ENCODE assay signal across 11 cellular contexts in genomic region chr7:132580277-132580676, GRCh38. TPM values are rescaled to one million over a fixed set of nuclear protein-coding genes. Genes with fewer than 3 reads are reported as not detected.
DNase-seq lines count a peak whose midpoint lies in the region; ATAC-seq and TF ChIP-seq lines count a peak whose summit lies in the region.
"Had no signal": no experiment of that assay in that cellular context is flagged by ENCODE, and none has a peak within 500 bp of the region (broad histone marks: within the 10 kb centered on the region; RNA-seq: fewer than 3 reads in every experiment).

No MANE protein-coding gene starts in this region.

- TF ChIP-seq CTCF in natural killer cell (IDR thresholded peaks at IDR 0.05) (no peak), fibroblast of mammary gland (conservative IDR thresholded peaks at IDR 0.05; ENCODE audit: control insufficient read depth, insufficient read depth, low read depth, low read length) (peak; percentile 4), vagina (IDR thresholded peaks at IDR 0.05) (no peak)

- intact Hi-C loops in natural killer cell (cut with micrococcal nuclease), result loop anchor here (1.0 to 10.0 kb wide), 3 partner anchors 186 to 855 kb away; no protein-coding TSS in a partner anchor
- intact Hi-C loops in vagina (cut with DNase I), result loop anchor here (10.0 kb wide), 1 partner anchor 635 kb away; no protein-coding TSS in a partner anchor

- H3K9me3 ChIP-seq in vagina, result no peaks in the 10 kb centered on the region
- H3K9me3 ChIP-seq: prostate gland had no signal

- no peak overlapping the region for H3K27ac ChIP-seq in vagina
- H3K27ac ChIP-seq: prostate gland had no signal

- H3K36me3 ChIP-seq in vagina, result no peaks in the 10 kb centered on the region
- H3K36me3 ChIP-seq: prostate gland had no signal

- H3K4me3 Mint-ChIP-seq in natural killer cell, result no peak overlapping the region
- no peak overlapping the region for H3K4me3 Mint-ChIP-seq in natural killer cell treated with Interleukin-12 subunit alpha and Interleukin-12 subunit beta and Interleukin-15 and Interleukin-18, amount 100 ng/mL, for 72 hours
- H3K4me3 Mint-ChIP-seq in activated CD8-positive, alpha-beta memory T cell treated with anti-CD3 and anti-CD28 coated beads, Interleukin-2, amount 10 ng/mL, durations not matched to agents 7 days and 5 days, result no peak overlapping the region
- H3K4me3 Mint-ChIP-seq: CD4-positive, CD25-positive, alpha-beta regulatory T cell; stimulated activated naive CD8-positive, alpha-beta T cell treated with anti-CD3 and anti-CD28 coated beads, Interleukin-15, Interleukin-2, amounts not matched to agents 100 ng/mL and 50 ng/mL, for 24 hours had no signal

- H3K27me3 ChIP-seq in vagina, result no peaks in the 10 kb centered on the region

- no peak overlapping the region for H3K4me3 ChIP-seq in fibroblast of mammary gland (ENCODE audit: control insufficient read depth, low read depth, low read length)
- no peak overlapping the region for H3K4me3 ChIP-seq in vagina
- H3K4me3 ChIP-seq: prostate gland had no signal

- TF ChIP-seq POLR2A in vagina (IDR thresholded peaks at IDR 0.05), result no peak

- peak in 2 of 3 donors; percentile 37 to 46 for ATAC-seq in natural killer cell
- no peak for ATAC-seq in natural killer cell treated with Interleukin-12 subunit alpha and Interleukin-12 subunit beta and Interleukin-15 and Interleukin-18, amount 100 ng/mL, for 72 hours
- ATAC-seq in activated CD8-positive, alpha-beta memory T cell treated with anti-CD3 and anti-CD28 coated beads, Interleukin-2, amount 10 ng/mL, durations not matched to agents 7 days and 5 days, result no peak

- peaks cover 16 to 32% of the 10 kb centered on the region in 2 donors for H3K27me3 Mint-ChIP-seq in natural killer cell (ENCODE audit: low read depth in 2 of 2)
- H3K27me3 Mint-ChIP-seq in natural killer cell treated with Interleukin-12 subunit alpha and Interleukin-12 subunit beta and Interleukin-15 and Interleukin-18, amount 100 ng/mL, for 72 hours, result peaks cover 13 to 29% of the 10 kb centered on the region in 2 donors
- H3K27me3 Mint-ChIP-seq in activated CD8-positive, alpha-beta memory T cell treated with anti-CD3 and anti-CD28 coated beads, Interleukin-2, amount 10 ng/mL, durations not matched to agents 7 days and 5 days, result peaks cover 59% of the 10 kb centered on the region

- H3K36me3 Mint-ChIP-seq in natural killer cell, result no peaks in the 10 kb centered on the region
- no peaks in the 10 kb centered on the region for H3K36me3 Mint-ChIP-seq in natural killer cell treated with Interleukin-12 subunit alpha and Interleukin-12 subunit beta and Interleukin-15 and Interleukin-18, amount 100 ng/mL, for 72 hours
- H3K36me3 Mint-ChIP-seq in activated CD8-positive, alpha-beta memory T cell treated with anti-CD3 and anti-CD28 coated beads, Interleukin-2, amount 10 ng/mL, durations not matched to agents 7 days and 5 days, result no peaks in the 10 kb centered on the region
- H3K36me3 Mint-ChIP-seq: CD4-positive, CD25-positive, alpha-beta regulatory T cell had no signal

- CTCF ChIA-PET in activated CD8-positive, alpha-beta memory T cell treated with anti-CD3 and anti-CD28 coated beads, Interleukin-2, amount 10 ng/mL, durations not matched to agents 7 days and 5 days (lab: Charles Lee), result interaction anchor here (0.7 to 11.8 kb wide), 56 partner anchors 10 to 892 kb away, joined by 3 to 216 read pairs (median 4); no protein-coding TSS in a partner anchor

- no peak for DNase-seq in natural killer cell
- no peak for DNase-seq in natural killer cell treated with Interleukin-12 subunit alpha and Interleukin-12 subunit beta and Interleukin-15 and Interleukin-18, amount 100 ng/mL, for 72 hours (ENCODE audit: low spot score)
- peak; percentile 67 for DNase-seq in SK-N-DZ (ENCODE audit: low spot score)
- peak; percentile 10 for DNase-seq in fibroblast of mammary gland (ENCODE audit: low read depth)
- DNase-seq in vagina (ENCODE audit: extremely low spot score in 2 of 2), result peak; percentile 28 to 79
- DNase-seq in activated CD8-positive, alpha-beta memory T cell treated with anti-CD3 and anti-CD28 coated beads, Interleukin-2, amount 10 ng/mL, durations not matched to agents 7 days and 5 days, result no peak
- DNase-seq in COLO668 (lab: John Stamatoyannopoulos, UW; ENCODE audit: unreplicated experiment), result no peak
- DNase-seq in inferior parietal cortex (ENCODE audit: extremely low spot score), result no peak

- no peaks in the 10 kb centered on the region for H3K9me3 Mint-ChIP-seq in natural killer cell
- no peaks in the 10 kb centered on the region for H3K9me3 Mint-ChIP-seq in natural killer cell treated with Interleukin-12 subunit alpha and Interleukin-12 subunit beta and Interleukin-15 and Interleukin-18, amount 100 ng/mL, for 72 hours
- no peaks in the 10 kb centered on the region for H3K9me3 Mint-ChIP-seq in activated CD8-positive, alpha-beta memory T cell treated with anti-CD3 and anti-CD28 coated beads, Interleukin-2, amount 10 ng/mL, durations not matched to agents 7 days and 5 days (ENCODE audit: low read depth)
- H3K9me3 Mint-ChIP-seq: stimulated activated naive CD8-positive, alpha-beta T cell treated with anti-CD3 and anti-CD28 coated beads, Interleukin-15, Interleukin-2, amounts not matched to agents 100 ng/mL and 50 ng/mL, for 24 hours had no signal

- peaks cover 7 to 23% of the 10 kb centered on the region in 2 donors for H3K4me1 Mint-ChIP-seq in natural killer cell
- peaks cover under 1 to 6% of the 10 kb centered on the region in 2 donors for H3K4me1 Mint-ChIP-seq in natural killer cell treated with Interleukin-12 subunit alpha and Interleukin-12 subunit beta and Interleukin-15 and Interleukin-18, amount 100 ng/mL, for 72 hours (ENCODE audit: low read depth in 2 of 2)
- H3K4me1 Mint-ChIP-seq in activated CD8-positive, alpha-beta memory T cell treated with anti-CD3 and anti-CD28 coated beads, Interleukin-2, amount 10 ng/mL, durations not matched to agents 7 days and 5 days, result peaks cover 12% of the 10 kb centered on the region

- H3K4me1 ChIP-seq in vagina, result peaks cover 14% of the 10 kb centered on the region

- H3K27ac Mint-ChIP-seq in natural killer cell, result no peak overlapping the region
- no peak overlapping the region for H3K27ac Mint-ChIP-seq in natural killer cell treated with Interleukin-12 subunit alpha and Interleukin-12 subunit beta and Interleukin-15 and Interleukin-18, amount 100 ng/mL, for 72 hours
- H3K27ac Mint-ChIP-seq in activated CD8-positive, alpha-beta memory T cell treated with anti-CD3 and anti-CD28 coated beads, Interleukin-2, amount 10 ng/mL, durations not matched to agents 7 days and 5 days, result no peak overlapping the region
- H3K27ac Mint-ChIP-seq: CD4-positive, CD25-positive, alpha-beta regulatory T cell; stimulated activated naive CD8-positive, alpha-beta T cell treated with anti-CD3 and anti-CD28 coated beads, Interleukin-15, Interleukin-2, amounts not matched to agents 100 ng/mL and 50 ng/mL, for 24 hours had no signal

RNA-seq across cellular contexts. Expression of gene PLXNA4, which starts 4.0 kb away (rescaled TPM):
- total RNA-seq in natural killer cell (10 to 100 TPM in 2 of 3 donors, 1 to 10 TPM in 1; 5.1 to 15.3 (median 10.9) TPM), vagina (14.0 TPM)
- total RNA-seq in natural killer cell treated with Interleukin-12 subunit alpha and Interleukin-12 subunit beta and Interleukin-15 and Interleukin-18, amount 100 ng/mL, for 72 hours, result under 1 TPM; 0.14 to 0.21 TPM
- 1.3 and 1.4 TPM in 2 replicates for polyA plus RNA-seq in SK-N-DZ (2014; cell fraction: cytosol; rRNA removed)
- polyA plus RNA-seq in SK-N-DZ (2014; cell fraction: nucleus; rRNA removed), result 0.73 and 0.99 TPM in 2 replicates
- total RNA-seq in activated CD8-positive, alpha-beta memory T cell treated with anti-CD3 and anti-CD28 coated beads, Interleukin-2, amount 10 ng/mL, durations not matched to agents 7 days and 5 days, result 1 to 10 TPM; 1.2 to 1.6 TPM
- polyA plus RNA-seq: CD4-positive, CD25-positive, alpha-beta regulatory T cell had no signal

Comparison
In these comparisons a context has a peak if more than half of its experiments do, and no peak if none do; other contexts are left out.
1. ATAC-seq: peak in natural killer cell (2 of 3); none in natural killer cell treated with Interleukin-12 subunit alpha and Interleukin-12 subunit beta and Interleukin-15 and Interleukin-18, amount 100 ng/mL, for 72 hours (0 of 2) and activated CD8-positive, alpha-beta memory T cell treated with anti-CD3 and anti-CD28 coated beads, Interleukin-2, amount 10 ng/mL, durations not matched to agents 7 days and 5 days (single experiment).
2. DNase-seq: peak in SK-N-DZ (single experiment), fibroblast of mammary gland (single experiment) and vagina (2 of 2); none in natural killer cell (single experiment), natural killer cell treated with Interleukin-12 subunit alpha and Interleukin-12 subunit beta and Interleukin-15 and Interleukin-18, amount 100 ng/mL, for 72 hours (single experiment), activated CD8-positive, alpha-beta memory T cell treated with anti-CD3 and anti-CD28 coated beads, Interleukin-2, amount 10 ng/mL, durations not matched to agents 7 days and 5 days (single experiment), COLO668 (single experiment) and inferior parietal cortex (single experiment).